10 cellular contexts compared by ENCODE assay signal in genomic region chr1:209899948-209900347, GRCh38. TPM values are rescaled to one million over a fixed set of nuclear protein-coding genes. Genes with fewer than 3 reads are reported as not detected.
A peak's percentile ranks its signal among the peaks of the same experiment; 100 is the strongest.
DNase-seq lines count a peak whose midpoint lies in the region; ATAC-seq, FAIRE-seq and TF ChIP-seq lines count a peak whose summit lies in the region.
"Had no signal": no experiment of that assay in that cellular context is flagged by ENCODE, and none has a peak within 500 bp of the region (broad histone marks: within the 10 kb centered on the region; RNA-seq: fewer than 3 reads in every experiment).

No MANE protein-coding gene starts in this region.

- H3K9me3 ChIP-seq in A549: no peaks in the 10 kb centered on the region
- no peaks in the 10 kb centered on the region for H3K9me3 ChIP-seq in DOHH2 (ENCODE audit: control insufficient read depth, insufficient read depth, low read length)
- no peaks in the 10 kb centered on the region for H3K9me3 ChIP-seq in H1 (ENCODE audit: insufficient read depth in 2 of 2, low read depth in 1 of 2, low read length in 1 of 2)
- H3K9me3 ChIP-seq: tibial artery had no signal

- ATAC-seq in A549 (peak; percentile 66 to 77; a peak in 5 of 6 replicates), sciatic nerve (no peak)

- H3K14ac ChIP-seq in H1 (ENCODE audit: insufficient read length): no peak overlapping the region

- no peak overlapping the region for H4K8ac ChIP-seq in H1 (ENCODE audit: extremely low read depth, insufficient read depth, low read length)

- H4K5ac ChIP-seq in H1 (ENCODE audit: insufficient read length, low read depth, low read length): no peak overlapping the region

- H3F3A ChIP-seq in DOHH2 (ENCODE audit: control insufficient read depth, insufficient read depth): no peaks in the 10 kb centered on the region

- no peak overlapping the region for H3K56ac ChIP-seq in H1 (replicated peaks; ENCODE audit: insufficient read length, low read depth, low read length)

- no peaks in the 10 kb centered on the region for H3K23me2 ChIP-seq in H1 (ENCODE audit: low read depth, low read length)

- H3K36me3 ChIP-seq in DOHH2 (ENCODE audit: control insufficient read depth, low read length) (no peaks in the 10 kb centered on the region), KMS-11 (ENCODE audit: insufficient read depth) (no peaks in the 10 kb centered on the region), H1 (ENCODE audit: control insufficient read depth in 2 of 4, insufficient read depth in 4 of 4, low read length in 3 of 4) (no peaks in the 10 kb centered on the region)
- H3K36me3 ChIP-seq: tibial artery had no signal

- H3K23ac ChIP-seq in H1 (ENCODE audit: insufficient read length): no peak overlapping the region

- no peaks in the 10 kb centered on the region for H3K79me1 ChIP-seq in H1 (ENCODE audit: low read depth, low read length)

- H3K9me2 ChIP-seq in DOHH2 (replicated peaks; ENCODE audit: control insufficient read depth, low read length): no peaks in the 10 kb centered on the region

- WGBS in A549 (ENCODE audit: missing lambda C conversion rate): 31% methylated on average over 3 of the region's 3 CpGs
- WGBS in H1 (ENCODE audit: extremely low coverage in 1 of 2, insufficient coverage in 1 of 2, insufficient read length in 1 of 2, insufficient replicate concordance in 2 of 2, low coverage in 1 of 2, low lambda C conversion rate in 2 of 2, missing lambda C conversion rate in 1 of 2), 2 experiments: 71% methylated on average over 3 of the region's 3 CpGs; no CpG with 5 or more reads in 1 of the 2 experiments

- TF ChIP-seq RAD21 in A549 (conservative IDR thresholded peaks at IDR 0.05 in 1 of 2, IDR thresholded peaks at IDR 0.05 in 1 of 2): 0 out of 5 replicates have a peak, but pooled peaks of 1 of the 2 experiments have one; percentile 21
- TF ChIP-seq RAD21 in H1 (IDR thresholded peaks at IDR 0.05 in 1 of 2, conservative IDR thresholded peaks at IDR 0.05 in 1 of 2; ENCODE audit: low read depth in 2 of 2, low read length in 2 of 2): peak; percentile 70 to 83

- CTCF ChIA-PET in A549 (lab: Yijun Ruan, JAX) (interaction anchor here (0.6 to 1.7 kb wide), 2 partner anchors 13 to 40 kb away, joined by 3 to 4 read pairs; no protein-coding TSS in a partner anchor), H1 (lab: Charles Lee; ENCODE audit: partially characterized antibody) (interaction anchor here (0.7 to 2.7 kb wide), 39 partner anchors 10 to 341 kb away, joined by 3 to 18 read pairs (median 4); partner anchors contain the start of genes SYT14 and UTP25)

- H2BK15ac ChIP-seq in H1 (ENCODE audit: low read length): no peak overlapping the region

- H3K79me2 ChIP-seq in DOHH2 (ENCODE audit: control insufficient read depth, low read length) (no peaks in the 10 kb centered on the region), KMS-11 (ENCODE audit: insufficient read depth, low read depth) (no peaks in the 10 kb centered on the region), H1 (ENCODE audit: control insufficient read depth in 1 of 2, insufficient read depth in 2 of 2, low read length in 2 of 2) (no peaks in the 10 kb centered on the region)

- TF ChIP-seq CTCF in A549 (IDR thresholded peaks at IDR 0.05) (0 out of 3 replicates have a peak, but pooled peaks have one; percentile 8), DOHH2 (IDR thresholded peaks at IDR 0.05; ENCODE audit: low read depth, low read length, poor library complexity, severe bottlenecking) (peak; percentile 60), KMS-11 (conservative IDR thresholded peaks at IDR 0.05; ENCODE audit: low read depth, low read length) (peak; percentile 62), H1 (IDR thresholded peaks at IDR 0.05; ENCODE audit: control extremely low read depth in 1 of 3, insufficient read depth in 1 of 3, low read depth in 1 of 3, low read length in 3 of 3) (peak; percentile 76 to 99 (median 79))

- H3K4me2 ChIP-seq in A549 (no peak overlapping the region), DOHH2 (ENCODE audit: low read length) (no peak overlapping the region), KMS-11 (no peak overlapping the region), H1 (ENCODE audit: insufficient read depth in 1 of 2, low read depth in 2 of 2, low read length in 2 of 2) (no peak overlapping the region)

- TF ChIP-seq EP300 in A549 (IDR thresholded peaks at IDR 0.05) (no peak), H1 (IDR thresholded peaks at IDR 0.05; ENCODE audit: borderline replicate concordance in 1 of 2, low read depth in 2 of 2, low read length in 2 of 2) (no peak)

- H4K20me1 ChIP-seq in DOHH2 (ENCODE audit: control insufficient read depth, insufficient read depth, low read depth, low read length): no peaks in the 10 kb centered on the region
- H4K20me1 ChIP-seq in KMS-11 (ENCODE audit: insufficient read depth): no peaks in the 10 kb centered on the region
- H4K20me1 ChIP-seq in H1 (replicated peaks in 1 of 2; ENCODE audit: control insufficient read depth in 1 of 2, insufficient read depth in 2 of 2, low read length in 2 of 2): no peaks in the 10 kb centered on the region

- no peak overlapping the region for H4K91ac ChIP-seq in H1 (replicated peaks; ENCODE audit: insufficient read length, low read length)

- H2BK12ac ChIP-seq in H1 (ENCODE audit: low read depth, low read length): no peak overlapping the region

- no peak overlapping the region for H2AK5ac ChIP-seq in H1 (ENCODE audit: low read depth, low read length)

- H3K4me3 ChIP-seq in A549: no peak overlapping the region
- H3K4me3 ChIP-seq in DOHH2 (ENCODE audit: low read length): no peak overlapping the region
- H3K4me3 ChIP-seq in KMS-11 (IDR thresholded peaks at IDR 0.05; ENCODE audit: insufficient read depth, low read depth, low read length): no peak overlapping the region
- H3K4me3 ChIP-seq in H1 (ENCODE audit: extremely low read depth in 1 of 4, insufficient read depth in 2 of 4, low read depth in 3 of 4, low read length in 4 of 4): no peak overlapping the region
- H3K4me3 ChIP-seq: tibial artery had no signal

- H3K9ac ChIP-seq in KMS-11: no peak overlapping the region
- no peak overlapping the region for H3K9ac ChIP-seq in H1 (replicated peaks in 1 of 4; ENCODE audit: extremely low read depth in 1 of 4, low read depth in 3 of 4, low read length in 3 of 4)

- H3K27ac ChIP-seq in A549: no peak overlapping the region
- H3K27ac ChIP-seq in DOHH2 (ENCODE audit: low read depth, low read length): no peak overlapping the region
- no peak overlapping the region for H3K27ac ChIP-seq in KMS-11
- H3K27ac ChIP-seq in H1 (ENCODE audit: low read depth, low read length): no peak overlapping the region
- H3K27ac ChIP-seq: tibial artery had no signal

- H3K18ac ChIP-seq in H1 (ENCODE audit: extremely low read depth, low read length): no peak overlapping the region

- no peak overlapping the region for H2BK120ac ChIP-seq in H1 (replicated peaks; ENCODE audit: low read depth, low read length)

- DNase-seq in A549 (ENCODE audit: low read depth in 1 of 2, low spot score in 1 of 2): peak in 1 of 2 experiments; percentile 31
- DNase-seq in H1 (ENCODE audit: low read depth in 1 of 2, low spot score in 2 of 2): peak; percentile 34 to 81
- no peak for DNase-seq in posterior vena cava (ENCODE audit: low spot score)
- no peak for DNase-seq in UCSD-AML1 (lab: John Stamatoyannopoulos, UW; ENCODE audit: unreplicated experiment)
- DNase-seq in inferior parietal cortex (ENCODE audit: extremely low spot score): no peak
- no peak for DNase-seq in sciatic nerve (ENCODE audit: low spot score)
- DNase-seq: activated CD8-positive, alpha-beta memory T cell treated with anti-CD3 and anti-CD28 coated beads for 24 hours; tibial artery had no signal

- no peak for FAIRE-seq in A549 (lab: Jason Lieb, UNC)
- peak; percentile 97 for FAIRE-seq in H1 (lab: Jason Lieb, UNC)

- TF ChIP-seq POLR2A in A549 (IDR thresholded peaks at IDR 0.05; ENCODE audit: low read length): no peak
- TF ChIP-seq POLR2A in H1 (IDR thresholded peaks at IDR 0.05; ENCODE audit: control extremely low read depth in 1 of 2, low read depth in 2 of 2, low read length in 2 of 2): no peak

- peaks cover 4% of the 10 kb centered on the region; the same call in 1 of the 3 replicates for H3K4me1 ChIP-seq in A549
- H3K4me1 ChIP-seq in DOHH2 (ENCODE audit: control insufficient read depth, low read length): no peaks in the 10 kb centered on the region
- no peaks in the 10 kb centered on the region for H3K4me1 ChIP-seq in KMS-11 (ENCODE audit: low read depth, poor library complexity, severe bottlenecking)
- H3K4me1 ChIP-seq in H1 (replicated peaks in 1 of 4; ENCODE audit: control insufficient read depth in 3 of 4, insufficient read depth in 4 of 4, low read length in 3 of 4): no peaks in the 10 kb centered on the region
- H3K4me1 ChIP-seq: tibial artery had no signal

- no peak overlapping the region for H3K4ac ChIP-seq in H1 (replicated peaks; ENCODE audit: insufficient read length, low read depth, low read length)

- POLR2A ChIA-PET in A549 (lab: Yijun Ruan, JAX): no interaction called here
- POLR2A ChIA-PET in H1 (lab: Charles Lee; ENCODE audit: partially characterized antibody): interaction anchor here (1.2 to 1.3 kb wide), 2 partner anchors 474 to 502 kb away, joined by 3 to 5 read pairs; no protein-coding TSS in a partner anchor

- no peak overlapping the region for H2BK5ac ChIP-seq in H1 (ENCODE audit: low read depth, low read length)

- H3K27me3 ChIP-seq in DOHH2 (ENCODE audit: control insufficient read depth, low read length) (no peaks in the 10 kb centered on the region), KMS-11 (ENCODE audit: insufficient read depth, low read depth) (no peaks in the 10 kb centered on the region), H1 (replicated peaks in 1 of 4; ENCODE audit: control insufficient read depth in 3 of 4, extremely low read depth in 1 of 4, insufficient read depth in 3 of 4, low read length in 3 of 4) (no peaks in the 10 kb centered on the region)
- H3K27me3 ChIP-seq: tibial artery had no signal

- H2AFZ ChIP-seq in KMS-11 (ENCODE audit: low read depth) (no peak overlapping the region), H1 (ENCODE audit: low read length) (peak overlapping the region; percentile 36; the same call in 1 of the 2 replicates)

- H2BK20ac ChIP-seq in H1 (ENCODE audit: low read length): no peak overlapping the region

- intact Hi-C loops in posterior vena cava (cut with DNase I) (no loop called here), sciatic nerve (cut with DNase I) (no loop called here)

RNA-seq across cellular contexts. Expression of gene SYT14, which starts 38.1 kb away (rescaled TPM):
- polyA plus RNA-seq in A549 (2011; rRNA removed): 0.01 TPM in 2 replicates
- polyA plus RNA-seq in A549 (2012; cell fraction: cytosol; rRNA removed): not detected in 2 replicates
- not detected in 2 replicates for polyA plus RNA-seq in A549 (2012; cell fraction: nucleus; rRNA removed)
- 0.05 to 0.10 TPM (median 0.06 TPM) in 3 replicates for polyA plus RNA-seq in A549 (2017; fragmentation: RNase III; extraction: RNeasy Plus Mini Kit Qiagen cat#74134 plus additional on column Dnase treatment)
- polyA minus RNA-seq in A549 (2011; rRNA and poly(A)+ RNA removed): not detected in 2 replicates
- total RNA-seq in H1 (2021; fragmentation: NEBNext Ultra II Directional; extraction: Animal tissue kit (Norgen Biotek cat#: 25700)): 16.7 and 18.4 TPM in 2 replicates
- polyA plus RNA-seq in H1 (2011; rRNA removed): 1.4 and 2.3 TPM in 2 replicates
- 2.7 TPM for polyA plus RNA-seq in H1 (2011; cell fraction: cytosol; rRNA removed)
- polyA plus RNA-seq in H1 (2011; cell fraction: nucleus; rRNA removed): 5.0 TPM
- polyA plus RNA-seq in H1 (2012, experiment 1 of 2): 2.3 to 5.1 TPM (median 3.7 TPM) in 4 replicates
- polyA plus RNA-seq in H1 (2012, experiment 2 of 2): 0.22 TPM
- polyA plus RNA-seq in H1 (2013, experiment 1 of 2): 7.5 TPM
- polyA plus RNA-seq in H1 (2013, experiment 2 of 2): 7.4 TPM
- polyA minus RNA-seq in H1 (2011; rRNA and poly(A)+ RNA removed): 22.4 and 41.5 TPM in 2 replicates
- polyA minus RNA-seq in H1 (2011; cell fraction: cytosol; rRNA and poly(A)+ RNA removed): 14.0 TPM
- polyA minus RNA-seq in H1 (2011; cell fraction: nucleus; rRNA and poly(A)+ RNA removed): 56.5 TPM
- not detected for total RNA-seq in posterior vena cava
- total RNA-seq in sciatic nerve: 3.8 TPM

Comparison
In these comparisons a context has a peak if more than half of its experiments do, and no peak if none do; other contexts are left out.
1. DNase-seq: peak in H1 (2 of 2); none in posterior vena cava (single experiment), UCSD-AML1 (single experiment), inferior parietal cortex (single experiment) and sciatic nerve (single experiment).
2. CTCF ChIP-seq: peak in every context shown above with its lines; median percentile 79 in H1; 62 in KMS-11; 60 in DOHH2; 8 in A549.
3. Of the 18 proteins assayed by ChIP-seq in both H1 and A549: peak only in H1: none; only in A549: none; in both: CTCF; in neither: 16; mixed calls (peak in some experiments, not most) for 1.